Comparison of ENCODE assay signal across 14 cellular contexts in genomic region chr4:151095142-151095541, GRCh38. TPM values are rescaled to one million over a fixed set of nuclear protein-coding genes. Genes with fewer than 3 reads are reported as not detected.
A peak's percentile ranks its signal among the peaks of the same experiment; 100 is the strongest.
DNase-seq lines count a peak whose midpoint lies in the region; ATAC-seq and TF ChIP-seq lines count a peak whose summit lies in the region.
"Had no signal": no experiment of that assay in that cellular context is flagged by ENCODE, and none has a peak within 500 bp of the region (broad histone marks: within the 10 kb centered on the region; RNA-seq: fewer than 3 reads in every experiment).

No MANE protein-coding gene starts in this region.

- no peaks in the 10 kb centered on the region for H3K36me3 ChIP-seq in mucosa of descending colon (ENCODE audit: low read depth)

- POLR2A ChIA-PET in activated CD4-positive, alpha-beta memory T cell treated with anti-CD3 and anti-CD28 coated beads, Interleukin-2, amount 10 ng/mL, durations not matched to agents 7 days and 5 days (lab: Charles Lee) = no interaction called here

- peaks cover 44% of the 10 kb centered on the region for H3K4me1 Mint-ChIP-seq in activated T-cell treated with anti-CD3 and anti-CD28 coated beads, Interleukin-2, amount 50 U/mL, for 72 hours (ENCODE audit: low read depth)
- H3K4me1 Mint-ChIP-seq in activated T-cell treated with anti-CD3 and anti-CD28 coated beads, Interleukin-2, amount 50 U/mL, for 4 hours (ENCODE audit: low read depth) = peaks cover 15% of the 10 kb centered on the region
- H3K4me1 Mint-ChIP-seq in activated T-helper 1 cell treated with anti-CD3 and anti-CD28 coated beads, Interleukin-12 subunit alpha, Interleukin-12 subunit beta, Interleukin-2, Interleukin-4 antibody, amounts not matched to agents 30 ng/mL and 10 ng/mL and 1 ng/mL, durations not matched to agents 14 hours and 24 hours and 36 hours (ENCODE audit: low read depth) = peaks cover 30% of the 10 kb centered on the region
- peaks cover 27% of the 10 kb centered on the region for H3K4me1 Mint-ChIP-seq in dendritic cell treated with granulocyte-macrophage colony-stimulating factor and Interleukin-4, amounts not matched to agents 40 ng/mL and 50 ng/mL, for 4 days (ENCODE audit: low read depth)
- peaks cover 8% of the 10 kb centered on the region for H3K4me1 Mint-ChIP-seq in progenitor cell of endocrine pancreas (ENCODE audit: low read depth)
- H3K4me1 Mint-ChIP-seq in activated CD4-positive, alpha-beta memory T cell treated with anti-CD3 and anti-CD28 coated beads, Interleukin-2, amount 10 ng/mL, durations not matched to agents 7 days and 5 days = peaks cover 27% of the 10 kb centered on the region

- intact Hi-C loops in activated T-helper 1 cell treated with anti-CD3 and anti-CD28 coated beads, Interleukin-12 subunit alpha, Interleukin-12 subunit beta, Interleukin-2, Interleukin-4 antibody, amounts not matched to agents 30 ng/mL and 10 ng/mL and 1 ng/mL, durations not matched to agents 14 hours and 24 hours and 36 hours (cut with micrococcal nuclease) = loop anchor here (5.0 kb wide), 3 partner anchors 658 to 1457 kb away; no protein-coding TSS in a partner anchor
- intact Hi-C loops in dendritic cell treated with granulocyte-macrophage colony-stimulating factor and Interleukin-4, amounts not matched to agents 40 ng/mL and 50 ng/mL, for 4 days (cut with micrococcal nuclease) = loop anchor here (5.0 kb wide), 2 partner anchors 78 to 1442 kb away; partner anchors contain the start of genes FBXW7 and LRBA
- intact Hi-C loops in mucosa of descending colon (cut with DNase I, micrococcal nuclease) = no loop called here

- CTCF ChIA-PET in activated CD4-positive, alpha-beta memory T cell treated with anti-CD3 and anti-CD28 coated beads, Interleukin-2, amount 10 ng/mL, durations not matched to agents 7 days and 5 days (lab: Charles Lee) = no interaction called here

- H3K27me3 Mint-ChIP-seq in activated T-cell treated with anti-CD3 and anti-CD28 coated beads, Interleukin-2, amount 50 U/mL, for 72 hours (ENCODE audit: low read depth) = no peaks in the 10 kb centered on the region
- H3K27me3 Mint-ChIP-seq in activated T-cell treated with anti-CD3 and anti-CD28 coated beads, Interleukin-2, amount 50 U/mL, for 4 hours (ENCODE audit: low read depth) = peaks cover 4% of the 10 kb centered on the region
- H3K27me3 Mint-ChIP-seq in activated T-helper 1 cell treated with anti-CD3 and anti-CD28 coated beads, Interleukin-12 subunit alpha, Interleukin-12 subunit beta, Interleukin-2, Interleukin-4 antibody, amounts not matched to agents 30 ng/mL and 10 ng/mL and 1 ng/mL, durations not matched to agents 14 hours and 24 hours and 36 hours (ENCODE audit: insufficient read depth) = peaks cover 6% of the 10 kb centered on the region
- H3K27me3 Mint-ChIP-seq in dendritic cell treated with granulocyte-macrophage colony-stimulating factor and Interleukin-4, amounts not matched to agents 40 ng/mL and 50 ng/mL, for 4 days = no peaks in the 10 kb centered on the region
- H3K27me3 Mint-ChIP-seq in progenitor cell of endocrine pancreas = no peaks in the 10 kb centered on the region
- no peaks in the 10 kb centered on the region for H3K27me3 Mint-ChIP-seq in activated CD4-positive, alpha-beta memory T cell treated with anti-CD3 and anti-CD28 coated beads, Interleukin-2, amount 10 ng/mL, durations not matched to agents 7 days and 5 days
- H3K27me3 Mint-ChIP-seq: CD4-positive, alpha-beta T cell had no signal

- peak overlapping the region; percentile 32 for H3K27ac Mint-ChIP-seq in activated T-cell treated with anti-CD3 and anti-CD28 coated beads, Interleukin-2, amount 50 U/mL, for 72 hours
- peak overlapping the region; percentile 27 for H3K27ac Mint-ChIP-seq in activated T-helper 1 cell treated with anti-CD3 and anti-CD28 coated beads, Interleukin-12 subunit alpha, Interleukin-12 subunit beta, Interleukin-2, Interleukin-4 antibody, amounts not matched to agents 30 ng/mL and 10 ng/mL and 1 ng/mL, durations not matched to agents 14 hours and 24 hours and 36 hours
- H3K27ac Mint-ChIP-seq in dendritic cell treated with granulocyte-macrophage colony-stimulating factor and Interleukin-4, amounts not matched to agents 40 ng/mL and 50 ng/mL, for 4 days = peak overlapping the region; percentile 82
- peak overlapping the region; percentile 69 for H3K27ac Mint-ChIP-seq in progenitor cell of endocrine pancreas
- H3K27ac Mint-ChIP-seq in activated CD4-positive, alpha-beta memory T cell treated with anti-CD3 and anti-CD28 coated beads, Interleukin-2, amount 10 ng/mL, durations not matched to agents 7 days and 5 days = no peak overlapping the region
- H3K27ac Mint-ChIP-seq: B cell had no signal

- peaks cover 0 to 3% of the 10 kb centered on the region in 2 donors for H3K9me3 Mint-ChIP-seq in activated T-cell treated with anti-CD3 and anti-CD28 coated beads, Interleukin-2, amount 50 U/mL, for 72 hours
- H3K9me3 Mint-ChIP-seq in activated T-cell treated with anti-CD3 and anti-CD28 coated beads, Interleukin-2, amount 50 U/mL, for 4 hours = no peaks in the 10 kb centered on the region
- no peaks in the 10 kb centered on the region for H3K9me3 Mint-ChIP-seq in activated T-helper 1 cell treated with anti-CD3 and anti-CD28 coated beads, Interleukin-12 subunit alpha, Interleukin-12 subunit beta, Interleukin-2, Interleukin-4 antibody, amounts not matched to agents 30 ng/mL and 10 ng/mL and 1 ng/mL, durations not matched to agents 14 hours and 24 hours and 36 hours
- no peaks in the 10 kb centered on the region for H3K9me3 Mint-ChIP-seq in dendritic cell treated with granulocyte-macrophage colony-stimulating factor and Interleukin-4, amounts not matched to agents 40 ng/mL and 50 ng/mL, for 4 days
- no peaks in the 10 kb centered on the region for H3K9me3 Mint-ChIP-seq in progenitor cell of endocrine pancreas (ENCODE audit: low read depth)
- H3K9me3 Mint-ChIP-seq in activated CD4-positive, alpha-beta memory T cell treated with anti-CD3 and anti-CD28 coated beads, Interleukin-2, amount 10 ng/mL, durations not matched to agents 7 days and 5 days = no peaks in the 10 kb centered on the region
- H3K9me3 Mint-ChIP-seq: CD4-positive, alpha-beta T cell had no signal

- H3K4me3 Mint-ChIP-seq in activated T-cell treated with anti-CD3 and anti-CD28 coated beads, Interleukin-2, amount 50 U/mL, for 72 hours = peak overlapping the region in 1 of 2 donors; percentile 22
- no peak overlapping the region for H3K4me3 Mint-ChIP-seq in activated T-cell treated with anti-CD3 and anti-CD28 coated beads, Interleukin-2, amount 50 U/mL, for 4 hours
- no peak overlapping the region for H3K4me3 Mint-ChIP-seq in activated T-helper 1 cell treated with anti-CD3 and anti-CD28 coated beads, Interleukin-12 subunit alpha, Interleukin-12 subunit beta, Interleukin-2, Interleukin-4 antibody, amounts not matched to agents 30 ng/mL and 10 ng/mL and 1 ng/mL, durations not matched to agents 14 hours and 24 hours and 36 hours
- no peak overlapping the region for H3K4me3 Mint-ChIP-seq in dendritic cell treated with granulocyte-macrophage colony-stimulating factor and Interleukin-4, amounts not matched to agents 40 ng/mL and 50 ng/mL, for 4 days
- H3K4me3 Mint-ChIP-seq in progenitor cell of endocrine pancreas (ENCODE audit: low read depth) = no peak overlapping the region
- no peak overlapping the region for H3K4me3 Mint-ChIP-seq in activated CD4-positive, alpha-beta memory T cell treated with anti-CD3 and anti-CD28 coated beads, Interleukin-2, amount 10 ng/mL, durations not matched to agents 7 days and 5 days
- H3K4me3 Mint-ChIP-seq: B cell; CD4-positive, alpha-beta T cell had no signal

- peaks cover 6 to 8% of the 10 kb centered on the region in 2 donors for H3K36me3 Mint-ChIP-seq in activated T-cell treated with anti-CD3 and anti-CD28 coated beads, Interleukin-2, amount 50 U/mL, for 72 hours (ENCODE audit: insufficient read depth in 2 of 2)
- peaks cover 6% of the 10 kb centered on the region for H3K36me3 Mint-ChIP-seq in activated T-cell treated with anti-CD3 and anti-CD28 coated beads, Interleukin-2, amount 50 U/mL, for 4 hours (ENCODE audit: insufficient read depth)
- peaks cover 5% of the 10 kb centered on the region for H3K36me3 Mint-ChIP-seq in activated T-helper 1 cell treated with anti-CD3 and anti-CD28 coated beads, Interleukin-12 subunit alpha, Interleukin-12 subunit beta, Interleukin-2, Interleukin-4 antibody, amounts not matched to agents 30 ng/mL and 10 ng/mL and 1 ng/mL, durations not matched to agents 14 hours and 24 hours and 36 hours (ENCODE audit: low read depth)
- peaks cover 9% of the 10 kb centered on the region for H3K36me3 Mint-ChIP-seq in dendritic cell treated with granulocyte-macrophage colony-stimulating factor and Interleukin-4, amounts not matched to agents 40 ng/mL and 50 ng/mL, for 4 days (ENCODE audit: low read depth)
- peaks cover 2% of the 10 kb centered on the region for H3K36me3 Mint-ChIP-seq in progenitor cell of endocrine pancreas (ENCODE audit: insufficient read depth)
- H3K36me3 Mint-ChIP-seq in activated CD4-positive, alpha-beta memory T cell treated with anti-CD3 and anti-CD28 coated beads, Interleukin-2, amount 10 ng/mL, durations not matched to agents 7 days and 5 days (ENCODE audit: low read depth) = peaks cover 10% of the 10 kb centered on the region

- no peak for DNase-seq in activated T-cell treated with anti-CD3 and anti-CD28 coated beads, Interleukin-2, amount 50 U/mL, for 72 hours
- no peak for DNase-seq in activated T-cell treated with anti-CD3 and anti-CD28 coated beads, Interleukin-2, amount 50 U/mL, for 4 hours
- no peak for DNase-seq in activated T-helper 1 cell treated with anti-CD3 and anti-CD28 coated beads, Interleukin-12 subunit alpha, Interleukin-12 subunit beta, Interleukin-2, Interleukin-4 antibody, amounts not matched to agents 30 ng/mL and 10 ng/mL and 1 ng/mL, durations not matched to agents 14 hours and 24 hours and 36 hours (ENCODE audit: low spot score)
- DNase-seq in progenitor cell of endocrine pancreas (ENCODE audit: low spot score, unreplicated experiment) (no peak), mucosa of descending colon (no peak), SHP77 (lab: John Stamatoyannopoulos, UW) (no peak)
- no peak for DNase-seq in activated CD4-positive, alpha-beta memory T cell treated with anti-CD3 and anti-CD28 coated beads, Interleukin-2, amount 10 ng/mL, durations not matched to agents 7 days and 5 days
- DNase-seq: C1 segment of cervical spinal cord; Calu3; CD4-positive, alpha-beta T cell; DMS 273 treated with DMSO at 0.1 percent for 48 hours; HCEC 1CT had no signal

- H3K4me3 ChIP-seq in mucosa of descending colon = no peak overlapping the region

- H3K4me1 ChIP-seq in mucosa of descending colon (ENCODE audit: low read depth) = peaks cover 12% of the 10 kb centered on the region

- H3K9me3 ChIP-seq in mucosa of descending colon = no peaks in the 10 kb centered on the region

- ATAC-seq in activated T-cell treated with anti-CD3 and anti-CD28 coated beads, Interleukin-2, amount 50 U/mL, for 72 hours (replicated peaks in 1 of 2) = no peak
- no peak for ATAC-seq in activated T-cell treated with anti-CD3 and anti-CD28 coated beads, Interleukin-2, amount 50 U/mL, for 4 hours
- no peak for ATAC-seq in mucosa of descending colon

- TF ChIP-seq CTCF in progenitor cell of endocrine pancreas (IDR thresholded peaks at IDR 0.05; ENCODE audit: unreplicated experiment) = no peak
- no peak for TF ChIP-seq CTCF in mucosa of descending colon (IDR thresholded peaks at IDR 0.05)

RNA-seq across cellular contexts. Expression of gene RPS3A, which starts 4.3 kb away (rescaled TPM):
- total RNA-seq in activated T-cell treated with anti-CD3 and anti-CD28 coated beads, Interleukin-2, amount 50 U/mL, for 72 hours = 1,000 to 10,000 TPM; 2,606 to 2,707 TPM
- 1,000 to 10,000 TPM; 2,226 to 2,409 (median 2,351) TPM for total RNA-seq in activated T-cell treated with anti-CD3 and anti-CD28 coated beads, Interleukin-2, amount 50 U/mL, for 4 hours
- 1,686 and 1,760 TPM in 2 replicates for total RNA-seq in activated T-helper 1 cell treated with anti-CD3 and anti-CD28 coated beads, Interleukin-12 subunit alpha, Interleukin-12 subunit beta, Interleukin-2, Interleukin-4 antibody, amounts not matched to agents 30 ng/mL and 10 ng/mL and 1 ng/mL, durations not matched to agents 14 hours and 24 hours and 36 hours
- 2,102 and 2,191 TPM in 2 replicates for total RNA-seq in progenitor cell of endocrine pancreas
- 1,000 to 10,000 TPM; 1,515 to 1,526 TPM for total RNA-seq in activated CD4-positive, alpha-beta memory T cell treated with anti-CD3 and anti-CD28 coated beads, Interleukin-2, amount 10 ng/mL, durations not matched to agents 7 days and 5 days
- total RNA-seq in mucosa of descending colon = 1,000 to 10,000 TPM; 1,131 to 1,494 (median 1,246) TPM

Comparison
In these comparisons a context has a peak if more than half of its experiments do, and no peak if none do; other contexts are left out.
1. intact Hi-C loops: an anchor here in activated T-helper 1 cell treated with anti-CD3 and anti-CD28 coated beads, Interleukin-12 subunit alpha, Interleukin-12 subunit beta, Interleukin-2, Interleukin-4 antibody, amounts not matched to agents 30 ng/mL and 10 ng/mL and 1 ng/mL, durations not matched to agents 14 hours and 24 hours and 36 hours (5.0 kb wide) and dendritic cell treated with granulocyte-macrophage colony-stimulating factor and Interleukin-4, amounts not matched to agents 40 ng/mL and 50 ng/mL, for 4 days (5.0 kb wide); none called in mucosa of descending colon.